25 cellular contexts compared by ENCODE assay signal in genomic region chr4:158179465-158179864, GRCh38. TPM values are rescaled to one million over a fixed set of nuclear protein-coding genes. Genes with fewer than 3 reads are reported as not detected.
A peak's percentile ranks its signal among the peaks of the same experiment; 100 is the strongest.
DNase-seq lines count a peak whose midpoint lies in the region; ATAC-seq, FAIRE-seq and TF ChIP-seq lines count a peak whose summit lies in the region.
"Had no signal": no experiment of that assay in that cellular context is flagged by ENCODE, and none has a peak within 500 bp of the region (broad histone marks: within the 10 kb centered on the region; RNA-seq: fewer than 3 reads in every experiment).

No MANE protein-coding gene starts in this region.

- peak overlapping the region; percentile 54 for H3K4me2 ChIP-seq in mammary epithelial cell (ENCODE audit: insufficient read depth, low read depth, low read length)
- peak overlapping the region; percentile 49 for H3K4me2 ChIP-seq in endothelial cell of umbilical vein (ENCODE audit: insufficient read depth, low read length)

- no peaks in the 10 kb centered on the region for H3K9me1 ChIP-seq in endothelial cell of umbilical vein (replicated peaks; ENCODE audit: control insufficient read depth, extremely low read depth, insufficient read depth, low read length)

- in situ Hi-C loops in mammary epithelial cell (cut with MboI; ENCODE audit: low sequenced_read_pairs in 2 of 2) = loop anchor here in 1 of 2 donors (25.0 kb wide), 1 partner anchor 967 kb away; the partner anchor contains the start of gene GRIA2

- peak; percentile 86 for ATAC-seq in thoracic aorta (ENCODE audit: insufficient number of reproducible peaks, low FRiP score, low read depth)
- ATAC-seq in GM19467 (IDR thresholded peaks at IDR 0.05; ENCODE audit: unreplicated experiment) = no peak
- ATAC-seq: HCT116 had no signal

- WGBS in mammary epithelial cell (ENCODE audit: low coverage, missing lambda C conversion rate) = 12% methylated on average over 3 of the region's 3 CpGs

- H3K9me3 ChIP-seq in mammary epithelial cell (replicated peaks; ENCODE audit: insufficient read depth, low read length) = no peaks in the 10 kb centered on the region
- no peaks in the 10 kb centered on the region for H3K9me3 ChIP-seq in endothelial cell of umbilical vein (replicated peaks; ENCODE audit: control insufficient read depth, insufficient read depth, low read length)
- no peaks in the 10 kb centered on the region for H3K9me3 ChIP-seq in thoracic aorta
- no peaks in the 10 kb centered on the region for H3K9me3 ChIP-seq in WERI-Rb-1 (ENCODE audit: severe bottlenecking)
- no peaks in the 10 kb centered on the region for H3K9me3 ChIP-seq in uterus
- H3K9me3 ChIP-seq: Caco-2 had no signal

- H3K79me2 ChIP-seq in mammary epithelial cell (ENCODE audit: insufficient read depth, low read length) (peaks cover 18% of the 10 kb centered on the region), endothelial cell of umbilical vein (ENCODE audit: control insufficient read depth, insufficient read depth, low read length) (no peaks in the 10 kb centered on the region)

- H3K4me3 ChIP-seq in mammary epithelial cell (replicated peaks in 1 of 3; ENCODE audit: insufficient read depth in 1 of 3, low read depth in 2 of 3, low read length in 3 of 3) (no peak overlapping the region), endothelial cell of umbilical vein (replicated peaks in 1 of 3; ENCODE audit: insufficient read depth in 1 of 3, low read depth in 1 of 3, low read length in 3 of 3) (no peak overlapping the region), thoracic aorta (peak overlapping the region; percentile 57), WERI-Rb-1 (ENCODE audit: low read depth, low read length) (no peak overlapping the region), uterus (no peak overlapping the region)

- H3K36me3 ChIP-seq in mammary epithelial cell (ENCODE audit: insufficient read depth, low read length) = peaks cover 6% of the 10 kb centered on the region
- H3K36me3 ChIP-seq in endothelial cell of umbilical vein (ENCODE audit: control insufficient read depth in 2 of 2, extremely low read depth in 1 of 2, insufficient read depth in 2 of 2, low read length in 2 of 2) = peaks cover 0 to 6% of the 10 kb centered on the region in 2 experiments
- H3K36me3 ChIP-seq in thoracic aorta = no peaks in the 10 kb centered on the region
- H3K36me3 ChIP-seq in WERI-Rb-1 = no peaks in the 10 kb centered on the region
- no peaks in the 10 kb centered on the region for H3K36me3 ChIP-seq in uterus

- TF ChIP-seq CTCF in VCaP (conservative IDR thresholded peaks at IDR 0.05) = no peak
- TF ChIP-seq CTCF in mammary epithelial cell (conservative IDR thresholded peaks at IDR 0.05 in 1 of 2, IDR thresholded peaks at IDR 0.05 in 1 of 2; ENCODE audit: extremely low read depth in 1 of 2, insufficient read depth in 1 of 2, low read depth in 1 of 2, low read length in 2 of 2) = no peak
- TF ChIP-seq CTCF in endothelial cell of umbilical vein (IDR thresholded peaks at IDR 0.05; ENCODE audit: extremely low read depth in 1 of 2, insufficient read depth in 1 of 2, low read depth in 1 of 2, low read length in 2 of 2) = no peak
- TF ChIP-seq CTCF in thoracic aorta (IDR thresholded peaks at IDR 0.05) = no peak
- TF ChIP-seq CTCF in WERI-Rb-1 (IDR thresholded peaks at IDR 0.05; ENCODE audit: low read depth, low read length) = no peak
- no peak for TF ChIP-seq CTCF in uterus (IDR thresholded peaks at IDR 0.05)

- no peak for TF ChIP-seq POLR2A in endothelial cell of umbilical vein (IDR thresholded peaks at IDR 0.05; ENCODE audit: low read depth, low read length)
- TF ChIP-seq POLR2A in uterus (IDR thresholded peaks at IDR 0.05) = no peak

- POLR2A ChIA-PET in endothelial cell of umbilical vein (lab: Charles Lee) = no interaction called here

- H2AFZ ChIP-seq in mammary epithelial cell (ENCODE audit: low read depth, low read length) (peak overlapping the region; percentile 76), endothelial cell of umbilical vein (ENCODE audit: low read depth, low read length) (peak overlapping the region; percentile 73)

- H3K27ac ChIP-seq in VCaP = peak overlapping the region; percentile 96; the same call in 1 of the 2 replicates
- no peak overlapping the region for H3K27ac ChIP-seq in mammary epithelial cell (ENCODE audit: insufficient read depth, low read depth, low read length)
- peak overlapping the region; percentile 8 for H3K27ac ChIP-seq in endothelial cell of umbilical vein (ENCODE audit: insufficient read depth, low read depth, low read length)
- peak overlapping the region; percentile 97 to 98 for H3K27ac ChIP-seq in thoracic aorta
- no peak overlapping the region for H3K27ac ChIP-seq in WERI-Rb-1
- no peak overlapping the region for H3K27ac ChIP-seq in uterus
- H3K27ac ChIP-seq: C4-2B, HL-60 had no signal

- dilution Hi-C loops in mammary epithelial cell (cut with HindIII; ENCODE audit: low sequenced_read_pairs) = loop anchor here (10.0 kb wide), 1 partner anchor 155 kb away; no protein-coding TSS in a partner anchor
- dilution Hi-C loops in endothelial cell of umbilical vein (cut with MboI; ENCODE audit: extremely low pct_ligation_motif_present, low sequenced_read_pairs) = no loop called here

- FAIRE-seq in endothelial cell of umbilical vein (lab: Jason Lieb, UNC) = peak; percentile 47
- FAIRE-seq: A204.1, GM12892, GM18507, HTR-8/SVneo had no signal

- DNase-seq in mammary epithelial cell = no peak
- DNase-seq in endothelial cell of umbilical vein (ENCODE audit: low read depth, low spot score) = peak; percentile 59
- DNase-seq in thoracic aorta (ENCODE audit: low spot score) = no peak
- DNase-seq in WERI-Rb-1 = no peak
- DNase-seq in UCSD-AML1 (lab: John Stamatoyannopoulos, UW; ENCODE audit: unreplicated experiment) = no peak
- no peak for DNase-seq in uterus
- DNase-seq: ACHN; Caco-2; CD4-positive, alpha-beta T cell; DMS153; DMS79; GDM1; GOT3; H7; HFFc6; IMR-90 had no signal

- H4K20me1 ChIP-seq in mammary epithelial cell (ENCODE audit: insufficient read depth, low read length) (no peaks in the 10 kb centered on the region), endothelial cell of umbilical vein (replicated peaks; ENCODE audit: control insufficient read depth, extremely low read depth, insufficient read depth, low read length) (no peaks in the 10 kb centered on the region)

- H3K27me3 ChIP-seq in mammary epithelial cell (ENCODE audit: insufficient read depth, low read length) (no peaks in the 10 kb centered on the region), endothelial cell of umbilical vein (ENCODE audit: control insufficient read depth in 2 of 2, insufficient read depth in 2 of 2, low read length in 2 of 2) (no peaks in the 10 kb centered on the region), thoracic aorta (replicated peaks; ENCODE audit: insufficient read depth) (no peaks in the 10 kb centered on the region), WERI-Rb-1 (ENCODE audit: insufficient read depth, low read depth, severe bottlenecking) (no peaks in the 10 kb centered on the region), uterus (no peaks in the 10 kb centered on the region)

- BruUV-seq in mammary epithelial cell (replicated peaks; lab: Mats Ljungman, UMichigan) = no TSS peak
- BruUV-seq in endothelial cell of umbilical vein (replicated peaks; lab: Mats Ljungman, UMichigan) = no TSS peak

- intact Hi-C loops in mammary epithelial cell (cut with micrococcal nuclease) = no loop called here
- intact Hi-C loops in endothelial cell of umbilical vein (cut with micrococcal nuclease) = loop anchor here (10.0 kb wide), 2 partner anchors 665 to 1705 kb away; no protein-coding TSS in a partner anchor
- intact Hi-C loops in uterus (cut with DNase I; ENCODE audit: low total_unique reads) = no loop called here

- H3K4me1 ChIP-seq in mammary epithelial cell (ENCODE audit: insufficient read depth, low read length) (peaks cover 29% of the 10 kb centered on the region), endothelial cell of umbilical vein (ENCODE audit: control insufficient read depth, extremely low read depth, insufficient read depth, low read length) (peaks cover 20% of the 10 kb centered on the region), thoracic aorta (ENCODE audit: control insufficient read depth in 1 of 2, low read depth in 2 of 2) (peaks cover 44 to 65% of the 10 kb centered on the region in 2 donors), uterus (no peaks in the 10 kb centered on the region)

- H3K9ac ChIP-seq in mammary epithelial cell (ENCODE audit: insufficient read depth, low read length) (no peak overlapping the region), endothelial cell of umbilical vein (replicated peaks; ENCODE audit: extremely low read depth, insufficient read depth, low read length) (no peak overlapping the region)

- CTCF ChIA-PET in mammary epithelial cell (lab: Charles Lee; ENCODE audit: low non-redundant PET) = no interaction called here
- CTCF ChIA-PET in endothelial cell of umbilical vein (lab: Charles Lee) = interaction anchor here (1.4 kb wide), 1 partner anchor 8 kb away, joined by 3 read pairs; no protein-coding TSS in a partner anchor

TF ChIP-seq in endothelial cell of umbilical vein, 7 proteins besides CTCF, POLR2A, EP300 and RAD21 (continues in another document):
- no peak for TF ChIP-seq MYC (IDR thresholded peaks at IDR 0.05; ENCODE audit: low read depth, low read length)

RNA-seq across cellular contexts. Expression of gene GASK1B, which starts 6.6 kb away (rescaled TPM):
- 10 to 100 TPM; 13.5 to 27.2 TPM for total RNA-seq in mammary epithelial cell
- polyA plus RNA-seq in mammary epithelial cell = 8.1 TPM
- 12.1 TPM for polyA minus RNA-seq in mammary epithelial cell
- total RNA-seq in endothelial cell of umbilical vein = 235 and 238 TPM in 2 replicates
- polyA plus RNA-seq in endothelial cell of umbilical vein = 141 and 160 TPM in 2 replicates
- polyA plus RNA-seq in endothelial cell of umbilical vein (2011; cell fraction: cytosol; rRNA removed) = 95.6 and 113 TPM in 2 replicates
- 127 and 148 TPM in 2 replicates for polyA plus RNA-seq in endothelial cell of umbilical vein (2011; cell fraction: nucleus; rRNA removed)
- polyA plus RNA-seq in endothelial cell of umbilical vein (2012) = 142 and 143 TPM in 2 replicates
- polyA minus RNA-seq in endothelial cell of umbilical vein = 352 and 369 TPM in 2 replicates
- polyA minus RNA-seq in endothelial cell of umbilical vein (2011; cell fraction: cytosol; rRNA and poly(A)+ RNA removed) = not detected
- 427 and 439 TPM in 2 replicates for polyA minus RNA-seq in endothelial cell of umbilical vein (2011; cell fraction: nucleus; rRNA and poly(A)+ RNA removed)
- total RNA-seq in thoracic aorta = 100 to 1,000 TPM; 147 to 169 TPM
- 100 to 1,000 TPM in 1 of 4 donors, 10 to 100 TPM in 3; 54.7 to 135 (median 62.7) TPM for total RNA-seq in uterus

RNA-seq across cellular contexts. Expression of gene TMEM144, which starts 30.8 kb away (rescaled TPM):
- total RNA-seq in mammary epithelial cell = 10 to 100 TPM in 1 of 2 donors, 1 to 10 TPM in 1; 7.9 to 21.5 TPM
- polyA plus RNA-seq in mammary epithelial cell = 4.1 TPM
- polyA minus RNA-seq in mammary epithelial cell = 13.7 TPM
- total RNA-seq in endothelial cell of umbilical vein = 23.0 and 23.9 TPM in 2 replicates
- polyA plus RNA-seq in endothelial cell of umbilical vein = 10.5 and 10.6 TPM in 2 replicates
- polyA plus RNA-seq in endothelial cell of umbilical vein (2011; cell fraction: cytosol; rRNA removed) = 2.3 and 3.1 TPM in 2 replicates
- 78.6 and 80.6 TPM in 2 replicates for polyA plus RNA-seq in endothelial cell of umbilical vein (2011; cell fraction: nucleus; rRNA removed)
- 5.2 and 5.6 TPM in 2 replicates for polyA plus RNA-seq in endothelial cell of umbilical vein (2012)
- 70.2 and 95.2 TPM in 2 replicates for polyA minus RNA-seq in endothelial cell of umbilical vein
- 2.2 TPM for polyA minus RNA-seq in endothelial cell of umbilical vein (2011; cell fraction: cytosol; rRNA and poly(A)+ RNA removed)
- 156 and 223 TPM in 2 replicates for polyA minus RNA-seq in endothelial cell of umbilical vein (2011; cell fraction: nucleus; rRNA and poly(A)+ RNA removed)
- total RNA-seq in thoracic aorta = 10 to 100 TPM; 22.6 to 24.2 TPM
- total RNA-seq in uterus = 1 to 10 TPM; 3.8 to 9.7 (median 5.0) TPM

Comparison
In these comparisons a context has a peak if more than half of its experiments do, and no peak if none do; other contexts are left out.
1. H3K27ac ChIP-seq: peak in VCaP (single experiment), endothelial cell of umbilical vein (single experiment) and thoracic aorta (2 of 2); none in mammary epithelial cell (single experiment), WERI-Rb-1 (single experiment) and uterus (0 of 2).